ENCODE assay signal across 12 cellular contexts in genomic region chr6:148969679-148970078, GRCh38.
DNase-seq lines count a peak whose midpoint lies in the region; ATAC-seq and TF ChIP-seq lines count a peak whose summit lies in the region.
"Had no signal": no experiment of that assay in that cellular context is flagged by ENCODE, and none has a peak within 500 bp of the region (broad histone marks: within the 10 kb centered on the region; RNA-seq: fewer than 3 reads in every experiment).

No MANE protein-coding gene starts in this region.

- H3K79me2 ChIP-seq in mesendoderm (ENCODE audit: control insufficient read depth, insufficient read depth, low read length), result no peaks in the 10 kb centered on the region

- H3K4me2 ChIP-seq in BLaER1 (peak overlapping the region; percentile 89), mesendoderm (ENCODE audit: low read length) (no peak overlapping the region)

- no peak overlapping the region for H3K18ac ChIP-seq in mesendoderm (ENCODE audit: low read length)

- no peak overlapping the region for H2AK5ac ChIP-seq in mesendoderm (ENCODE audit: low read length)

- no peak overlapping the region for H4K5ac ChIP-seq in mesendoderm (ENCODE audit: low read length)

- no peak for TF ChIP-seq CTCF in brain microvascular endothelial cell (IDR thresholded peaks at IDR 0.05; ENCODE audit: low read depth, low read length, missing control alignments)

- peaks cover 11% of the 10 kb centered on the region; the same call in 1 of the 2 replicates for H4K20me1 ChIP-seq in BLaER1

- peak; percentile 40 to 57 for DNase-seq in NCI-H187 (lab: John Stamatoyannopoulos, UW)
- peak; percentile 74 for DNase-seq in brain microvascular endothelial cell
- DNase-seq in left kidney (ENCODE audit: low read depth, low spot score), result peak; percentile 92
- no peak for DNase-seq in mesendoderm
- DNase-seq in activated effector memory CD4-positive, alpha-beta T cell treated with Interleukin-2 at 50 U/mL for 16 hours, result no peak
- DNase-seq: activated CD8-positive, alpha-beta memory T cell treated with anti-CD3 and anti-CD28 coated beads, Interleukin-2, amount 50 U/mL, for 4 hours; midbrain; NCI-H526; T-cell had no signal

- ATAC-seq in GM19328 (IDR thresholded peaks at IDR 0.05; ENCODE audit: unreplicated experiment), result no peak
- ATAC-seq in GM21529 (IDR thresholded peaks at IDR 0.05; ENCODE audit: unreplicated experiment), result no peak
- ATAC-seq: T-cell had no signal

- H2BK120ac ChIP-seq in mesendoderm (ENCODE audit: low read depth, low read length), result no peak overlapping the region

- H3K27ac ChIP-seq in BLaER1, result no peak overlapping the region
- H3K27ac ChIP-seq in brain microvascular endothelial cell, result no peak overlapping the region
- no peak overlapping the region for H3K27ac ChIP-seq in mesendoderm (ENCODE audit: low read depth, low read length)

- WGBS in mesendoderm (ENCODE audit: extremely low coverage, insufficient coverage, low lambda C conversion rate), result no CpG with 5 or more reads among the region's 10 CpGs

- H3K4me1 ChIP-seq in BLaER1 (peaks cover 50% of the 10 kb centered on the region), mesendoderm (ENCODE audit: control insufficient read depth, low read depth, low read length) (peaks cover 2% of the 10 kb centered on the region)

- no peak overlapping the region for H3K23ac ChIP-seq in mesendoderm (ENCODE audit: low read length)

- in situ Hi-C loops in brain microvascular endothelial cell (cut with HindIII; ENCODE audit: low pct_ligation_motif_present, low sequenced_read_pairs), result no loop called here

- H2BK15ac ChIP-seq in mesendoderm (replicated peaks; ENCODE audit: low read depth), result no peak overlapping the region

- no peaks in the 10 kb centered on the region for H3K9me3 ChIP-seq in BLaER1

- no peak overlapping the region for H3K56ac ChIP-seq in mesendoderm (ENCODE audit: low read length)

- no peak overlapping the region for H3K4ac ChIP-seq in mesendoderm (ENCODE audit: low read depth, low read length)

- H3K36me3 ChIP-seq in BLaER1 (peaks cover 9% of the 10 kb centered on the region; the same call in 1 of the 2 replicates), brain microvascular endothelial cell (replicated peaks) (no peaks in the 10 kb centered on the region), mesendoderm (ENCODE audit: control insufficient read depth, insufficient read depth, low read length) (no peaks in the 10 kb centered on the region)

- H3K79me1 ChIP-seq in mesendoderm (ENCODE audit: low read length), result no peaks in the 10 kb centered on the region

- H2BK5ac ChIP-seq in mesendoderm (ENCODE audit: low read length), result no peak overlapping the region

- H3K4me3 ChIP-seq in BLaER1 (no peak overlapping the region), brain microvascular endothelial cell (ENCODE audit: low read depth, low read length) (no peak overlapping the region), mesendoderm (ENCODE audit: low read length) (no peak overlapping the region)

- H3K9ac ChIP-seq in BLaER1, result no peak overlapping the region
- H3K9ac ChIP-seq in mesendoderm (ENCODE audit: low read length), result no peak overlapping the region

- no peak overlapping the region for H4K8ac ChIP-seq in mesendoderm (ENCODE audit: low read depth, low read length)

- H3K27me3 ChIP-seq in BLaER1 (no peaks in the 10 kb centered on the region), brain microvascular endothelial cell (replicated peaks) (no peaks in the 10 kb centered on the region), mesendoderm (ENCODE audit: insufficient read depth, low read length, poor library complexity) (no peaks in the 10 kb centered on the region)

Comparison
In these comparisons a context has a peak if more than half of its experiments do, and no peak if none do; other contexts are left out.
1. DNase-seq: peak in NCI-H187 (2 of 2), brain microvascular endothelial cell (single experiment) and left kidney (single experiment); none in mesendoderm (single experiment) and activated effector memory CD4-positive, alpha-beta T cell treated with Interleukin-2 at 50 U/mL for 16 hours (single experiment).